In the genomic region with DNA sequence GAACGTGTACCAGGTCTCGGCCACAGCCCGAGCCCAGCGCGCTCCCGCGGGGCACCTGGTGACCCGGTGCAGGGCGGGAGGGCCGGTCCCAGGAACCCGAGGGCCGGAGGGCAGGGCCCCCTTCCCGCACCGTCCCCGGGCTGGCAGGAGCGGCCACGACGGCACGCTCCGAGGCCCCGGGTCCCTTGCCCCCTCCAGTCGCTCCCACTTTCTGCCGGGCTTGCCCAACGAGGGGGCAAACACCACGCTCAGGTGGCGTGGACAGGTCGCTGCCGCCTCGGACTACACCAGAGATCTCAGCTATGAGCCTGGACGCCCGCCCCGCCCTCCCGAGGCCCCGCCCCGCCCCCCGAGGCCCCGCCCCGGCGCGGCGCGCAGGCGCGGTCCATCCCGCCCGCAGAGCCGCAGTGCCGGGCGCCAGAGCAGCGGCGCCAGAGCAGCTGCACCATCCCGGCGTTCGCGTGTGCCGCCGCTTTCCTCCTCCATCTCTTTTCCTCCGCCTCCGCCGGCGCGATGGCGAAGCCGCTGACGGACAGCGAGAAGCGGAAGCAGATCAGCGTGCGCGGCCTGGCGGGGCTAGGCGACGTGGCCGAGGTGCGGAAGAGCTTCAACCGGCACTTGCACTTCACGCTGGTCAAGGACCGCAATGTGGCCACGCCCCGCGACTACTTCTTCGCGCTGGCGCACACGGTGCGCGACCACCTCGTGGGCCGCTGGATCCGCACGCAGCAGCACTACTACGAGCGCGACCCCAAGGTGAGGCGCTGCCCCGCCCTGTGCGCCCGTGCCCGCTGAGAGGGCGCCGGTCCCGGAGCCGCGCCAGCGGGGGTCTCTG, we compare ENCODE assay signal across 8 cellular contexts. TPM values are rescaled to one million over a fixed set of nuclear protein-coding genes. Genes with fewer than 3 reads are reported as not detected.
DNase-seq lines count a peak whose midpoint lies in the region; ATAC-seq and TF ChIP-seq lines count a peak whose summit lies in the region.

Gene PYGB (plus strand): TSS at position 420 of the 835 bp plus-strand sequence. CDS start 94 bp downstream, at position 514.

- peaks cover 40% of the 10 kb centered on the region for H3K4me1 Mint-ChIP-seq in activated naive CD8-positive, alpha-beta T cell treated with anti-CD3 and anti-CD28 coated beads, Interleukin-2, amount 10 ng/mL, durations not matched to agents 7 days and 5 days

- no peak for TF ChIP-seq CTCF in GM12864 (IDR thresholded peaks at IDR 0.05; ENCODE audit: low read depth, low read length, missing control alignments)
- no peak for TF ChIP-seq CTCF in ovary (IDR thresholded peaks at IDR 0.05)
- no peak for TF ChIP-seq CTCF in tibial artery (IDR thresholded peaks at IDR 0.05)

- DNase-seq in GM12864 (ENCODE audit: low read depth) = peak; percentile 62
- DNase-seq in NCI-H1048 (lab: John Stamatoyannopoulos, UW) = peak; percentile 46
- DNase-seq in SW 1271 (lab: John Stamatoyannopoulos, UW) = peak; percentile 50 to 81
- DNase-seq in activated naive CD8-positive, alpha-beta T cell treated with anti-CD3 and anti-CD28 coated beads, Interleukin-2, amount 10 ng/mL, durations not matched to agents 7 days and 5 days = peak; percentile 87
- DNase-seq in Right ventricle myocardium inferior (ENCODE audit: missing footprints) = peak; percentile 91
- peak; percentile 71 to 86 (median 78) for DNase-seq in ovary
- DNase-seq in tibial artery = peak; percentile 66 to 88

- H3K27ac ChIP-seq in ovary = peak within 1 kb of the TSS; percentile 65 to 78
- peak within 1 kb of the TSS; percentile 98 to 99 for H3K27ac ChIP-seq in tibial artery

- H3K4me3 ChIP-seq in GM12864 (ENCODE audit: low read depth, low read length) = peak within 1 kb of the TSS; percentile 60
- peak within 1 kb of the TSS; percentile 51 for H3K4me3 ChIP-seq in ovary
- H3K4me3 ChIP-seq in tibial artery = peak within 1 kb of the TSS; percentile 81 to 92

- peaks cover 2% of the 10 kb centered on the region for H3K36me3 Mint-ChIP-seq in activated naive CD8-positive, alpha-beta T cell treated with anti-CD3 and anti-CD28 coated beads, Interleukin-2, amount 10 ng/mL, durations not matched to agents 7 days and 5 days

- intact Hi-C loops in Right ventricle myocardium inferior (cut with DNase I) (loop anchor here (2.0 to 5.0 kb wide), 3 partner anchors 21 to 251 kb away; no protein-coding TSS in a partner anchor), ovary (cut with DNase I) (loop anchor here in 3 of 4 donors (5.0 to 10.0 kb wide), 3 partner anchors 51 to 57 kb away; partner anchors contain the start of gene ENTPD6 (in 2 of the 3)), tibial artery (cut with DNase I; ENCODE audit: low total_unique reads) (loop anchor here (5.0 kb wide), 2 partner anchors 51 to 171 kb away; partner anchors contain the start of gene ENTPD6)

- WGBS in ovary, 3 donors = 0 to 1% (median 1%) methylated on average over 37 to 105 of the region's 105 CpGs

- no peaks in the 10 kb centered on the region for H3K27me3 ChIP-seq in ovary
- H3K27me3 ChIP-seq in tibial artery = no peaks in the 10 kb centered on the region

- H3K36me3 ChIP-seq in ovary = no peaks in the 10 kb centered on the region
- H3K36me3 ChIP-seq in tibial artery = no peaks in the 10 kb centered on the region

- no peaks in the 10 kb centered on the region for H3K9me3 ChIP-seq in ovary
- H3K9me3 ChIP-seq in tibial artery = no peaks in the 10 kb centered on the region

- H3K27me3 Mint-ChIP-seq in activated naive CD8-positive, alpha-beta T cell treated with anti-CD3 and anti-CD28 coated beads, Interleukin-2, amount 10 ng/mL, durations not matched to agents 7 days and 5 days = peaks cover 15% of the 10 kb centered on the region

- ATAC-seq in HG02588 (IDR thresholded peaks at IDR 0.05; ENCODE audit: unreplicated experiment) (peak; percentile 61), Right ventricle myocardium inferior (peak; percentile 91)
- peak; percentile 87 for ATAC-seq in activated naive CD8-positive, alpha-beta T cell treated with anti-CD3 and anti-CD28 coated beads, Interleukin-2, amount 10 ng/mL, durations not matched to agents 7 days and 5 days (ENCODE audit: low read depth)

- POLR2A ChIA-PET in activated naive CD8-positive, alpha-beta T cell treated with anti-CD3 and anti-CD28 coated beads, Interleukin-2, amount 10 ng/mL, durations not matched to agents 7 days and 5 days (lab: Charles Lee) = interaction anchor here (0.8 to 3.2 kb wide), 9 partner anchors 10 to 191 kb away, joined by 3 to 13 read pairs (median 6); partner anchors contain the start of genes ABHD12, ACSS1, ENTPD6 and GINS1

- peak; percentile 71 for TF ChIP-seq POLR2A in ovary (IDR thresholded peaks at IDR 0.05)

- peak within 1 kb of the TSS; percentile 83 for H3K27ac Mint-ChIP-seq in activated naive CD8-positive, alpha-beta T cell treated with anti-CD3 and anti-CD28 coated beads, Interleukin-2, amount 10 ng/mL, durations not matched to agents 7 days and 5 days

- TF ChIP-seq EP300 in ovary (IDR thresholded peaks at IDR 0.05) = no peak

- peak within 1 kb of the TSS; percentile 88 for H3K4me3 Mint-ChIP-seq in activated naive CD8-positive, alpha-beta T cell treated with anti-CD3 and anti-CD28 coated beads, Interleukin-2, amount 10 ng/mL, durations not matched to agents 7 days and 5 days

- H3K9me3 Mint-ChIP-seq in activated naive CD8-positive, alpha-beta T cell treated with anti-CD3 and anti-CD28 coated beads, Interleukin-2, amount 10 ng/mL, durations not matched to agents 7 days and 5 days = no peaks in the 10 kb centered on the region

- peaks cover 5% of the 10 kb centered on the region for H3K4me1 ChIP-seq in ovary (ENCODE audit: insufficient read depth)
- peaks cover 3 to 45% (median 38%) of the 10 kb centered on the region in 4 donors for H3K4me1 ChIP-seq in tibial artery

RNA-seq across cellular contexts. Expression of gene PYGB, which starts in this region (rescaled TPM):
- total RNA-seq in activated naive CD8-positive, alpha-beta T cell treated with anti-CD3 and anti-CD28 coated beads, Interleukin-2, amount 10 ng/mL, durations not matched to agents 7 days and 5 days = 10 to 100 TPM; 29.3 to 29.5 TPM
- total RNA-seq in Right ventricle myocardium inferior (174 TPM), ovary (10 to 100 TPM; 24.2 to 54.2 (median 52.2) TPM)
- polyA plus RNA-seq in ovary = 10 to 100 TPM; 23.1 to 27.3 TPM

Comparison
In these comparisons a context has a peak if more than half of its experiments do, and no peak if none do; other contexts are left out.
1. Peak in every context shown above with its lines: DNase-seq, ATAC-seq, H3K4me3 ChIP-seq and H3K27ac ChIP-seq.